Comparison of ENCODE assay signal across 15 cellular contexts in genomic region chr15:31571676-31572075, GRCh38.
A peak's percentile ranks its signal among the peaks of the same experiment; 100 is the strongest.
DNase-seq lines count a peak whose midpoint lies in the region; TF ChIP-seq lines count a peak whose summit lies in the region.
"Had no signal": no experiment of that assay in that cellular context is flagged by ENCODE, and none has a peak within 500 bp of the region (broad histone marks: within the 10 kb centered on the region; RNA-seq: fewer than 3 reads in every experiment).

No MANE protein-coding gene starts in this region.

- H3K9me3 Mint-ChIP-seq in nephron, result peaks cover 11% of the 10 kb centered on the region

- no peak overlapping the region for H3K4me3 Mint-ChIP-seq in nephron
- H3K4me3 Mint-ChIP-seq: activated T-cell treated with anti-CD3 and anti-CD28 coated beads, Interleukin-2, amount 50 U/mL, for 72 hours; CD4-positive, CD25-positive, alpha-beta regulatory T cell; stimulated activated naive CD8-positive, alpha-beta T cell treated with anti-CD3 and anti-CD28 coated beads, Interleukin-15, amount 100 ng/mL, for 72 hours had no signal

- peak; percentile 11 for DNase-seq in SKM-1 (lab: John Stamatoyannopoulos, UW; ENCODE audit: unreplicated experiment)
- no peak for DNase-seq in SKM-1 treated with dmso at 0.1 percent for 144 hours (lab: John Stamatoyannopoulos, UW; ENCODE audit: unreplicated experiment)
- DNase-seq in activated gamma-delta T cell treated with Interleukin-2 at 50 U/mL for 16 hours, result no peak
- no peak for DNase-seq in activated naive CD4-positive, alpha-beta T cell treated with Interleukin-2 at 50 U/mL for 16 hours
- DNase-seq in ACHN, result no peak
- DNase-seq: activated T-cell treated with anti-CD3 and anti-CD28 coated beads, Interleukin-2, amount 50 U/mL, for 72 hours; CD4-positive, CD25-positive, alpha-beta regulatory T cell; erythroblast; NCI-H1930; psoas muscle; stimulated activated CD4-positive, alpha-beta T cell treated with anti-CD3 and anti-CD28 coated beads, Interleukin-4, amount 100 ng/mL, for 1 hour; stimulated activated naive CD8-positive, alpha-beta T cell treated with anti-CD3 and anti-CD28 coated beads, Interleukin-15, amount 100 ng/mL, for 72 hours had no signal

- peaks cover 22% of the 10 kb centered on the region for H3K4me1 Mint-ChIP-seq in nephron

- in situ Hi-C loops in ACHN (cut with HindIII; ENCODE audit: low pct_ligation_motif_present, low pct_unique_long_range_greater_than_20kb, low sequenced_read_pairs), result no loop called here

- H3K27ac Mint-ChIP-seq in nephron, result peak overlapping the region in 2 of 3 experiments; percentile 29 to 31
- H3K27ac Mint-ChIP-seq: activated T-cell treated with anti-CD3 and anti-CD28 coated beads, Interleukin-2, amount 50 U/mL, for 72 hours; CD4-positive, CD25-positive, alpha-beta regulatory T cell; stimulated activated naive CD8-positive, alpha-beta T cell treated with anti-CD3 and anti-CD28 coated beads, Interleukin-15, amount 100 ng/mL, for 72 hours had no signal

- TF ChIP-seq CTCF in LNCAP (IDR thresholded peaks at IDR 0.05), result peak; percentile 27; the same call in 1 of the 2 replicates
- 0 out of 2 replicates have a peak, but pooled peaks have one; percentile 17 for TF ChIP-seq CTCF in VCaP (conservative IDR thresholded peaks at IDR 0.05)
- peak in 1 of 3 experiments; percentile 16 for TF ChIP-seq CTCF in nephron (IDR thresholded peaks at IDR 0.05; ENCODE audit: unreplicated experiment in 3 of 3)

- peaks cover 5% of the 10 kb centered on the region for H3K36me3 Mint-ChIP-seq in nephron (ENCODE audit: low read depth)
- H3K36me3 Mint-ChIP-seq: CD4-positive, CD25-positive, alpha-beta regulatory T cell had no signal

- H3K27me3 Mint-ChIP-seq in nephron (ENCODE audit: low read depth), result no peaks in the 10 kb centered on the region

- no peak overlapping the region for H3K27ac ChIP-seq in VCaP
- H3K27ac ChIP-seq: psoas muscle had no signal
